25 cellular contexts compared by ENCODE assay signal in the genomic region with DNA sequence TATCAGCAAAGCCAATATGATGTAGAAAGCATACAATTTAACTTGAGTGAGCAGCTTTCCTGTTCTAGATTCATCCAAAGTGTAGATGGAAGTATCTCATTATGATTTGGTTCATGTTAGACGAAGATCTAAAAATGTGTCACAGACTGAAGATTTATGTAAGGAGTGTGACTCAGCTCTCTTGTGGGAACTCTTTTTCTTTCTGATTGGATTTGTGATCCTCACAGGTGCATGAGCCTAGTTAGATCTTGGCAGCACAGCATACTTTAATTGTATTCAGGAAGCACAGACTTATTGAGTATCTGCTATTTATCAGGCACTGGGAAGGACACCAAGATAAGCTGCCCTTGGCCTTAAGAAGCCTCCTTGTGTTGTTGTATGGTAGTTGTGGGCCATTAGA.
DNase-seq lines count a peak whose midpoint lies in the region; ATAC-seq, FAIRE-seq and TF ChIP-seq lines count a peak whose summit lies in the region.
"Had no signal": no experiment of that assay in that cellular context is flagged by ENCODE, and none has a peak within 500 bp of the region (broad histone marks: within the 10 kb centered on the region; RNA-seq: fewer than 3 reads in every experiment).

No MANE protein-coding gene starts in this region.

- no peaks in the 10 kb centered on the region for H3K79me2 ChIP-seq in astrocyte (ENCODE audit: insufficient read depth, low read length)

- peak overlapping the region; percentile 37 for H3K9ac ChIP-seq in astrocyte (ENCODE audit: low read length)

- H3K36me3 Mint-ChIP-seq in astrocyte (ENCODE audit: low read depth, unreplicated experiment): peaks cover 3% of the 10 kb centered on the region
- H3K36me3 Mint-ChIP-seq in activated T-helper 17 cell treated with anti-CD3 and anti-CD28 coated beads, Interleukin-2, amount 50 U/mL, for 72 hours (ENCODE audit: low read depth): no peaks in the 10 kb centered on the region

- H3K36me3 ChIP-seq in astrocyte (ENCODE audit: insufficient read depth, low read length): no peaks in the 10 kb centered on the region
- H3K36me3 ChIP-seq: BE2C, HAP-1, Peyer's patch, sigmoid colon, stomach, tibial nerve had no signal

- no peak for TF ChIP-seq CTCF in astrocyte (IDR thresholded peaks at IDR 0.05; ENCODE audit: insufficient read depth, low read depth, low read length)

- H3K27ac Mint-ChIP-seq in astrocyte (ENCODE audit: unreplicated experiment): no peak overlapping the region
- H3K27ac Mint-ChIP-seq in activated T-helper 17 cell treated with anti-CD3 and anti-CD28 coated beads, Interleukin-2, amount 50 U/mL, for 72 hours: no peak overlapping the region
- H3K27ac Mint-ChIP-seq: activated naive CD4-positive, alpha-beta T cell treated with anti-CD3 and anti-CD28 coated beads for 36 hours; activated T-cell treated with anti-CD3 and anti-CD28 coated beads, Interleukin-2, amount 50 U/mL, for 24 hours; T-helper 17 cell had no signal

- peak; percentile 89 for DNase-seq in A172 (ENCODE audit: low spot score)
- peak; percentile 71 for DNase-seq in HT1080 (ENCODE audit: low read depth)
- peak; percentile 72 for DNase-seq in astrocyte (ENCODE audit: low read depth)
- DNase-seq in iris pigment epithelial cell (ENCODE audit: low read depth): peak; percentile 45
- no peak for DNase-seq in NK-92 treated with Interleukin-12 subunit alpha and Interleukin-12 subunit beta, amount 100 ng/mL, for 24 hours (lab: John Stamatoyannopoulos, UW)
- DNase-seq in KG1 (lab: John Stamatoyannopoulos, UW): no peak
- DNase-seq: activated CD4-positive, alpha-beta T cell treated with anti-CD3 and anti-CD28 coated beads for 4 hours; activated naive CD4-positive, alpha-beta T cell treated with anti-CD3 and anti-CD28 coated beads for 36 hours; activated T-cell treated with anti-CD3 and anti-CD28 coated beads, Interleukin-2, amount 50 U/mL, for 24 hours; BE2C; cortex of kidney; kidney glomerular epithelial cell; NCI-H1105; NCI-H2081; Peyer's patch; posterior cingulate gyrus; sigmoid colon; stomach; T-helper 17 cell had no signal

- H3K27me3 ChIP-seq in astrocyte (ENCODE audit: insufficient read depth, low read length): no peaks in the 10 kb centered on the region
- H3K27me3 ChIP-seq: Peyer's patch, sigmoid colon, tibial nerve had no signal

- peak; percentile 59 for FAIRE-seq in astrocyte (lab: Jason Lieb, UNC)
- FAIRE-seq: GM12878 had no signal

- no peaks in the 10 kb centered on the region for H3K9me3 ChIP-seq in astrocyte (ENCODE audit: insufficient read depth, low read depth, low read length)
- H3K9me3 ChIP-seq: BE2C, HAP-1, Peyer's patch, sigmoid colon, stomach, tibial nerve had no signal

- H2AFZ ChIP-seq in astrocyte (ENCODE audit: low read depth, low read length): no peak overlapping the region

- no peak overlapping the region for H3K4me3 Mint-ChIP-seq in astrocyte (ENCODE audit: unreplicated experiment)
- no peak overlapping the region for H3K4me3 Mint-ChIP-seq in activated T-helper 17 cell treated with anti-CD3 and anti-CD28 coated beads, Interleukin-2, amount 50 U/mL, for 72 hours
- H3K4me3 Mint-ChIP-seq: activated naive CD4-positive, alpha-beta T cell treated with anti-CD3 and anti-CD28 coated beads for 36 hours; activated T-cell treated with anti-CD3 and anti-CD28 coated beads, Interleukin-2, amount 50 U/mL, for 24 hours; neural crest cell; T-helper 17 cell had no signal

- H3K4me3 ChIP-seq in astrocyte (ENCODE audit: insufficient read depth, low read depth, low read length): no peak overlapping the region
- H3K4me3 ChIP-seq: GM12878, HAP-1, Peyer's patch, sigmoid colon, stomach, tibial nerve had no signal

- peak overlapping the region; percentile 28 for H3K4me2 ChIP-seq in astrocyte (ENCODE audit: low read length)

- peaks cover 17% of the 10 kb centered on the region for H3K4me1 ChIP-seq in astrocyte (ENCODE audit: insufficient read depth, low read length)
- H3K4me1 ChIP-seq: BE2C, HAP-1, Peyer's patch, sigmoid colon, stomach, tibial nerve had no signal

- peaks cover 17% of the 10 kb centered on the region for H3K4me1 Mint-ChIP-seq in astrocyte (ENCODE audit: low read depth, unreplicated experiment)
- H3K4me1 Mint-ChIP-seq in activated T-helper 17 cell treated with anti-CD3 and anti-CD28 coated beads, Interleukin-2, amount 50 U/mL, for 72 hours: no peaks in the 10 kb centered on the region
- H3K4me1 Mint-ChIP-seq: neural crest cell, T-helper 17 cell had no signal

- H3K9me3 Mint-ChIP-seq in astrocyte (ENCODE audit: unreplicated experiment): no peaks in the 10 kb centered on the region
- H3K9me3 Mint-ChIP-seq in activated T-helper 17 cell treated with anti-CD3 and anti-CD28 coated beads, Interleukin-2, amount 50 U/mL, for 72 hours: no peaks in the 10 kb centered on the region
- H3K9me3 Mint-ChIP-seq: activated naive CD4-positive, alpha-beta T cell treated with anti-CD3 and anti-CD28 coated beads for 36 hours; activated T-cell treated with anti-CD3 and anti-CD28 coated beads, Interleukin-2, amount 50 U/mL, for 24 hours; neural crest cell had no signal

- H3K27me3 Mint-ChIP-seq in astrocyte (ENCODE audit: low read depth, unreplicated experiment): peaks cover 1% of the 10 kb centered on the region
- peaks cover 33% of the 10 kb centered on the region for H3K27me3 Mint-ChIP-seq in activated T-helper 17 cell treated with anti-CD3 and anti-CD28 coated beads, Interleukin-2, amount 50 U/mL, for 72 hours

- H4K20me1 ChIP-seq in astrocyte (ENCODE audit: insufficient read depth, low read length): no peaks in the 10 kb centered on the region

- H3K27ac ChIP-seq in astrocyte (ENCODE audit: low read depth, low read length): peak overlapping the region; percentile 74
- H3K27ac ChIP-seq: Peyer's patch, sigmoid colon, stomach, tibial nerve had no signal

- no peak for ATAC-seq in activated T-helper 17 cell treated with anti-CD3 and anti-CD28 coated beads, Interleukin-2, amount 50 U/mL, for 72 hours (replicated peaks)
- ATAC-seq in GM21367 (IDR thresholded peaks at IDR 0.05; ENCODE audit: unreplicated experiment): no peak
- ATAC-seq: GM12878, T-helper 17 cell had no signal

Comparison
In these comparisons a context has a peak if more than half of its experiments do, and no peak if none do; other contexts are left out.
1. DNase-seq: peak in A172 (single experiment), HT1080 (single experiment), astrocyte (single experiment) and iris pigment epithelial cell (single experiment); none in NK-92 treated with Interleukin-12 subunit alpha and Interleukin-12 subunit beta, amount 100 ng/mL, for 24 hours (single experiment) and KG1 (single experiment).